In the genomic region with DNA sequence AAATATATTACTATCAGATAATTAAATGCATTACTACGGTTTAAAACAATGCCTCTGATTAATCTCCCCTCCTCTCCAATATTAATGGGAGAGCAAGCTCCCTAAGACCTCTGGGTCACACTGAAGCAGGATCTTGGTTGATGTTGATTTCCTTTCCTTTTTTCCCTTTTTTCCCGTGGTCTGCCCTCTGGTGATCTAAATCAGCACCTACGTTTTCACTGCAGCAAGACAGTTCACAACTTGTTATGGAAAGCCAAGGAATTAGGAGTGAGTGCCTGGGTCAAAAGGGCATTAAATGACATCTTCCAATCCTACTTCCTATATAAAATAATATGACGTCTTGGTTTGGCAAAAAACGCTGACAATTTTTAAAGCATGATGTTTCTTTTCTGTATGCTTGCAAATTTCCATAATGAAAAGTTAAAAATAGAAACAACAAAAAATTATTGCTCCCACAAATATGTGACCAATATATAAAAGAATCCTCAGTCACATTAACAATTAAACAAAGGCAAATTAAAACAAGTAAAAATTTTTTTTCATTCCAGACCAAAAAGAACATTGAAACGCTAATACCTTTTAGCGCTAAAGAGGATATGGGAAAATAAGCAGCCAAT, we compare ENCODE assay signal across 9 cellular contexts. TPM values are rescaled to one million over a fixed set of nuclear protein-coding genes. Genes with fewer than 3 reads are reported as not detected.
DNase-seq lines count a peak whose midpoint lies in the region; ATAC-seq and TF ChIP-seq lines count a peak whose summit lies in the region.
"Had no signal": no experiment of that assay in that cellular context is flagged by ENCODE, and none has a peak within 500 bp of the region (broad histone marks: within the 10 kb centered on the region; RNA-seq: fewer than 3 reads in every experiment).

No MANE protein-coding gene starts in this region.

- no peak overlapping the region for H3K27ac ChIP-seq in osteoblast (ENCODE audit: low read depth, low read length)
- H3K27ac ChIP-seq: SJSA1 had no signal

- no peaks in the 10 kb centered on the region for H3K36me3 Mint-ChIP-seq in activated T-helper 17 cell treated with anti-CD3 and anti-CD28 coated beads, Interleukin-2, amount 50 U/mL, for 72 hours (ENCODE audit: low read depth)

- H3K4me1 Mint-ChIP-seq in activated T-helper 17 cell treated with anti-CD3 and anti-CD28 coated beads, Interleukin-2, amount 50 U/mL, for 72 hours, result no peaks in the 10 kb centered on the region

- H3K79me2 ChIP-seq in osteoblast (ENCODE audit: insufficient read depth, low read length), result no peaks in the 10 kb centered on the region

- no peaks in the 10 kb centered on the region for H3K9me3 ChIP-seq in osteoblast (ENCODE audit: low read depth, low read length)
- H3K9me3 ChIP-seq: SJSA1 had no signal

- no peak for ATAC-seq in HG02981 (IDR thresholded peaks at IDR 0.05; ENCODE audit: unreplicated experiment)
- ATAC-seq in activated T-helper 17 cell treated with anti-CD3 and anti-CD28 coated beads, Interleukin-2, amount 50 U/mL, for 72 hours (replicated peaks), result no peak

- H3K27ac Mint-ChIP-seq in activated T-helper 17 cell treated with anti-CD3 and anti-CD28 coated beads, Interleukin-2, amount 50 U/mL, for 72 hours, result no peak overlapping the region

- no peaks in the 10 kb centered on the region for H3K9me3 Mint-ChIP-seq in activated T-helper 17 cell treated with anti-CD3 and anti-CD28 coated beads, Interleukin-2, amount 50 U/mL, for 72 hours

- no peaks in the 10 kb centered on the region for H3K36me3 ChIP-seq in osteoblast (ENCODE audit: insufficient read depth, low read length)
- H3K36me3 ChIP-seq: SJSA1 had no signal

- H3K4me2 ChIP-seq in osteoblast (ENCODE audit: insufficient read depth, low read length), result no peak overlapping the region

- H3K27me3 ChIP-seq in osteoblast (ENCODE audit: insufficient read depth, low read length), result no peaks in the 10 kb centered on the region

- H4K20me1 ChIP-seq in osteoblast (ENCODE audit: insufficient read depth, low read length), result no peaks in the 10 kb centered on the region

- no peaks in the 10 kb centered on the region for H3K4me1 ChIP-seq in osteoblast (ENCODE audit: insufficient read depth, low read length)
- H3K4me1 ChIP-seq: SJSA1 had no signal

- no peak overlapping the region for H3K4me3 Mint-ChIP-seq in activated T-helper 17 cell treated with anti-CD3 and anti-CD28 coated beads, Interleukin-2, amount 50 U/mL, for 72 hours

- DNase-seq in GM12864 (ENCODE audit: low read depth) (no peak), NCI-H2107 (lab: John Stamatoyannopoulos, UW) (peak; percentile 8), cerebellum (ENCODE audit: low spot score) (peak; percentile 11), osteoblast (ENCODE audit: insufficient read length, low spot score, missing footprints) (peak; percentile 82), SKM-1 treated with dmso at 0.1 percent for 144 hours (lab: John Stamatoyannopoulos, UW; ENCODE audit: unreplicated experiment) (no peak)
- no peak for DNase-seq in activated CD4-positive, CD25-positive, alpha-beta regulatory T cell (lab: John Stamatoyannopoulos, UW)

- no peak overlapping the region for H2AFZ ChIP-seq in osteoblast (ENCODE audit: low read length)

- H3K4me3 ChIP-seq in GM12864 (ENCODE audit: low read depth, low read length) (no peak overlapping the region), osteoblast (ENCODE audit: insufficient read depth, low read length) (no peak overlapping the region)
- H3K4me3 ChIP-seq: SJSA1 had no signal

- no peaks in the 10 kb centered on the region for H3K27me3 Mint-ChIP-seq in activated T-helper 17 cell treated with anti-CD3 and anti-CD28 coated beads, Interleukin-2, amount 50 U/mL, for 72 hours

- TF ChIP-seq CTCF in GM12864 (IDR thresholded peaks at IDR 0.05; ENCODE audit: low read depth, low read length, missing control alignments), result peak; percentile 5
- peak; percentile 65 for TF ChIP-seq CTCF in osteoblast (IDR thresholded peaks at IDR 0.05; ENCODE audit: extremely low read depth, low read depth, low read length)

RNA-seq across cellular contexts. Expression of a gene that starts 7.9 kb away (rescaled TPM):
- total RNA-seq in cerebellum, result 21.5 TPM
- total RNA-seq in osteoblast, result 30.4 and 35.1 TPM in 2 replicates
- 10 to 100 TPM; 25.1 to 55.5 TPM for total RNA-seq in activated T-helper 17 cell treated with anti-CD3 and anti-CD28 coated beads, Interleukin-2, amount 50 U/mL, for 72 hours

Comparison
In these comparisons a context has a peak if more than half of its experiments do, and no peak if none do; other contexts are left out.
1. DNase-seq: peak in NCI-H2107 (single experiment), cerebellum (single experiment) and osteoblast (single experiment); none in GM12864 (single experiment), activated CD4-positive, CD25-positive, alpha-beta regulatory T cell (0 of 4) and SKM-1 treated with dmso at 0.1 percent for 144 hours (single experiment).